ENCODE assay signal across 20 cellular contexts in the genomic region with DNA sequence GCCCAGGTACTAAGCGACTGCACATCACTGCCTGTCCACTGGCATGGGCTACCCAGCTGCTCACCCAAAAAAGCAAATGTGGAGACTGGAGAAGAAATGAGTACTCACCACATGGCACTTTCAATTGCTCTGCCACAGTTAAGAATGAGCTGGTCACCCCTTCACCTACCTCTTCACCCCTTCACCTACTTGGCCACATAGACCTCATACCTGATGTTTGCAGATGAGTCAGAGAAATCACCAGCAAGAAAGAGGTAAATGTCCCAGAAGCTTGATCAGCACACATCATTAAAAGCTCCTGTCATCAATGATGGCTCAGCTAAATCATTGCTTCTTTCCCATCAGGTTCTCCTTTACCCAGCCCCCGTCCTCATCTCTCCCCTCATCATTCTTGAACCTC. TPM values are rescaled to one million over a fixed set of nuclear protein-coding genes. Genes with fewer than 3 reads are reported as not detected.
DNase-seq lines count a peak whose midpoint lies in the region; ATAC-seq, FAIRE-seq and TF ChIP-seq lines count a peak whose summit lies in the region.
"Had no signal": no experiment of that assay in that cellular context is flagged by ENCODE, and none has a peak within 500 bp of the region (broad histone marks: within the 10 kb centered on the region; RNA-seq: fewer than 3 reads in every experiment).

No MANE protein-coding gene starts in this region.

- H3K9me2 ChIP-seq in PC-3 (replicated peaks; ENCODE audit: low read length): no peaks in the 10 kb centered on the region

- POLR2A ChIA-PET in PC-3 (lab: Charles Lee; ENCODE audit: unreplicated experiment): no interaction called here

- peak; percentile 27 for FAIRE-seq in H54 (lab: Jason Lieb, UNC)
- FAIRE-seq: GM12878, GM18507, K562 had no signal

- intact Hi-C loops in PC-3 (cut with micrococcal nuclease): no loop called here

- no peaks in the 10 kb centered on the region for H3K9me3 ChIP-seq in PC-3 (ENCODE audit: low read length)
- H3K9me3 ChIP-seq: BE2C, Caco-2, HAP-1 had no signal

- H3K27ac ChIP-seq in ACC112 (ENCODE audit: low read depth, low read length) (peak overlapping the region; percentile 76), PC-3 (ENCODE audit: low read length) (peak overlapping the region; percentile 54)
- H3K27ac ChIP-seq: C4-2B, HL-60 had no signal

- H3K36me3 ChIP-seq in ACC112 (ENCODE audit: insufficient read depth, low read length): no peaks in the 10 kb centered on the region
- H3K36me3 ChIP-seq in PC-3 (ENCODE audit: low read depth, low read length): no peaks in the 10 kb centered on the region
- H3K36me3 ChIP-seq: BE2C, HAP-1 had no signal

- no peak overlapping the region for H3K9ac ChIP-seq in PC-3 (ENCODE audit: low read length)

- H3K79me2 ChIP-seq in ACC112 (ENCODE audit: control insufficient read depth, insufficient read depth, low read length, unreplicated experiment): no peaks in the 10 kb centered on the region
- no peaks in the 10 kb centered on the region for H3K79me2 ChIP-seq in PC-3 (ENCODE audit: low read length)

- no peaks in the 10 kb centered on the region for H4K20me1 ChIP-seq in PC-3 (ENCODE audit: low read length)

- DNase-seq in H54 (ENCODE audit: insufficient read length, low spot score) (no peak), PC-3 (peak; percentile 74), islet precursor cell (peak; percentile 19), Ammon's horn (ENCODE audit: low spot score) (no peak), DMS153 treated with DMSO at 0.1 percent for 48 hours (lab: John Stamatoyannopoulos, UW; ENCODE audit: unreplicated experiment) (no peak), NCI-H748 (lab: John Stamatoyannopoulos, UW; ENCODE audit: unreplicated experiment) (no peak)
- no peak for DNase-seq in stimulated activated CD4-positive, alpha-beta T cell treated with anti-CD3 and anti-CD28 coated beads, Interleukin-4, amount 100 ng/mL, for 1 hour
- DNase-seq: BE2C; Caco-2; CD8-positive, alpha-beta T cell; DMS79 had no signal

- no peak for TF ChIP-seq POLR2A in H54 (IDR thresholded peaks at IDR 0.05; ENCODE audit: low read depth, low read length)

- no peaks in the 10 kb centered on the region for H3F3A ChIP-seq in PC-3 (ENCODE audit: low read length, unreplicated experiment)

- ATAC-seq in PC-3: no peak
- ATAC-seq: CD8-positive, alpha-beta T cell; GM23338; K562 had no signal

- peaks cover 23% of the 10 kb centered on the region for H3K4me1 ChIP-seq in ACC112 (ENCODE audit: control insufficient read depth, insufficient read depth, low read length, unreplicated experiment)
- H3K4me1 ChIP-seq in PC-3 (ENCODE audit: insufficient read depth, low read length): peaks cover 33% of the 10 kb centered on the region
- H3K4me1 ChIP-seq: Caco-2, HAP-1 had no signal

- CTCF ChIA-PET in PC-3 (lab: Charles Lee): no interaction called here

- H3K27me3 ChIP-seq in ACC112 (ENCODE audit: insufficient read depth, low read length) (no peaks in the 10 kb centered on the region), PC-3 (ENCODE audit: low read length) (peaks cover 4% of the 10 kb centered on the region; the same call in 1 of the 2 replicates)
- H3K27me3 ChIP-seq: BE2C had no signal

- no peak overlapping the region for H2AFZ ChIP-seq in ACC112 (ENCODE audit: low read length, unreplicated experiment)
- no peak overlapping the region for H2AFZ ChIP-seq in PC-3 (ENCODE audit: low read length)

- H3K4me2 ChIP-seq in PC-3 (ENCODE audit: low read length): peak overlapping the region; percentile 49
- H3K4me2 ChIP-seq: GM23338 had no signal

- no TSS peak for BruUV-seq in PC-3 (replicated peaks; lab: Mats Ljungman, UMichigan)

- H3K4me3 ChIP-seq in ACC112 (ENCODE audit: low read depth, low read length) (no peak overlapping the region), PC-3 (ENCODE audit: low read length) (no peak overlapping the region)
- H3K4me3 ChIP-seq: GM12878, GM23338, HAP-1, K562 had no signal

- TF ChIP-seq CTCF in PC-3 (conservative IDR thresholded peaks at IDR 0.05; ENCODE audit: low read depth, low read length): no peak

RNA-seq across cellular contexts. Expression of a gene that starts 7.6 kb away (rescaled TPM):
- total RNA-seq in PC-3 (2014; rRNA removed): not detected in 2 replicates
- total RNA-seq: CD8-positive, alpha-beta T cell; G401 had no signal

Comparison
In these comparisons a context has a peak if more than half of its experiments do, and no peak if none do; other contexts are left out.
1. DNase-seq: peak in PC-3 (single experiment) and islet precursor cell (single experiment); none in H54 (single experiment), Ammon's horn (single experiment), stimulated activated CD4-positive, alpha-beta T cell treated with anti-CD3 and anti-CD28 coated beads, Interleukin-4, amount 100 ng/mL, for 1 hour (single experiment), DMS153 treated with DMSO at 0.1 percent for 48 hours (single experiment) and NCI-H748 (single experiment).